1 cellular context compared by ENCODE assay signal in genomic region chr17:42535400-42536047, GRCh38.
TF ChIP-seq lines count a peak whose summit lies in the region.

No MANE protein-coding gene starts in this region.

TF ChIP-seq in GM12878, 131 proteins besides CTCF, POLR2A, EP300 and RAD21 (continued from another document):
- TF ChIP-seq BACH1 (IDR thresholded peaks at IDR 0.05; ENCODE audit: borderline replicate concordance) (no peak), IKZF2 (IDR thresholded peaks at IDR 0.05) (0 out of 4 replicates have a peak, but pooled peaks of 1 of the 2 experiments have one; percentile 33), ZBTB40 (IDR thresholded peaks at IDR 0.05; ENCODE audit: borderline replicate concordance) (peak; percentile 43; the same call in 1 of the 2 replicates), REST (IDR thresholded peaks at IDR 0.05; ENCODE audit: low read depth, low read length) (no peak), USF1 (IDR thresholded peaks at IDR 0.05; ENCODE audit: borderline replicate concordance, extremely low read length, insufficient read depth, low read depth, low read length) (no peak)
- TF ChIP-seq, protein P1, sequence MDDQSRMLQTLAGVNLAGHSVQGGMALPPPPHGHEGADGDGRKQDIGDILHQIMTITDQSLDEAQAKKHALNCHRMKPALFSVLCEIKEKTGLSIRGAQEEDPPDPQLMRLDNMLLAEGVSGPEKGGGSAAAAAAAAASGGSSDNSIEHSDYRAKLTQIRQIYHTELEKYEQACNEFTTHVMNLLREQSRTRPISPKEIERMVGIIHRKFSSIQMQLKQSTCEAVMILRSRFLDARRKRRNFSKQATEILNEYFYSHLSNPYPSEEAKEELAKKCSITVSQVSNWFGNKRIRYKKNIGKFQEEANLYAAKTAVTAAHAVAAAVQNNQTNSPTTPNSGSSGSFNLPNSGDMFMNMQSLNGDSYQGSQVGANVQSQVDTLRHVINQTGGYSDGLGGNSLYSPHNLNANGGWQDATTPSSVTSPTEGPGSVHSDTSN (IDR thresholded peaks at IDR 0.05; ENCODE audit: insufficient replicate concordance, low read depth, low read length) = no peak
TF ChIP-seq in GM12878: peak in this region for 12.
